8 cellular contexts compared by ENCODE assay signal in genomic region chr17:42618442-42619150, GRCh38. TPM values are rescaled to one million over a fixed set of nuclear protein-coding genes. Genes with fewer than 3 reads are reported as not detected.
DNase-seq lines count a peak whose midpoint lies in the region; ATAC-seq, FAIRE-seq and TF ChIP-seq lines count a peak whose summit lies in the region.

No MANE protein-coding gene starts in this region.

- peak; percentile 10 for DNase-seq in AG08395 (ENCODE audit: low spot score)
- peak; percentile 23 for DNase-seq in NCI-H187 treated with DMSO at 0.1 percent for 48 hours (lab: John Stamatoyannopoulos, UW)
- peak; percentile 57 for DNase-seq in bronchial epithelial cell (ENCODE audit: low read depth)
- DNase-seq in mucosa of descending colon = peak; percentile 52 to 62 (median 54)
- no peak for DNase-seq in H54 (ENCODE audit: insufficient read length, low spot score)
- DNase-seq in activated T-cell treated with anti-CD3 and anti-CD28 coated beads for 4 hours = no peak

- H3K9me3 ChIP-seq in mucosa of descending colon = no peaks in the 10 kb centered on the region

- ATAC-seq in GM18519 (IDR thresholded peaks at IDR 0.05; ENCODE audit: low FRiP score, unreplicated experiment) = peak; percentile 47
- peak; percentile 76 for ATAC-seq in HG02852 (IDR thresholded peaks at IDR 0.05; ENCODE audit: unreplicated experiment)
- peak; percentile 92 for ATAC-seq in mucosa of descending colon

- FAIRE-seq in bronchial epithelial cell (lab: Jason Lieb, UNC) (no peak), H54 (lab: Jason Lieb, UNC) (no peak)

- no peaks in the 10 kb centered on the region for H3K27me3 ChIP-seq in bronchial epithelial cell (ENCODE audit: control insufficient read depth, insufficient read depth, low read length)

- no peak for TF ChIP-seq POLR2A in H54 (IDR thresholded peaks at IDR 0.05; ENCODE audit: low read depth, low read length)

- H3K4me1 ChIP-seq in mucosa of descending colon (ENCODE audit: low read depth) = no peaks in the 10 kb centered on the region

- H3K4me3 ChIP-seq in bronchial epithelial cell (ENCODE audit: low read depth, low read length) = no peak overlapping the region
- H3K4me3 ChIP-seq in mucosa of descending colon = no peak overlapping the region

- intact Hi-C loops in mucosa of descending colon (cut with DNase I, micrococcal nuclease) = no loop called here

- peak; percentile 59 for TF ChIP-seq CTCF in bronchial epithelial cell (IDR thresholded peaks at IDR 0.05; ENCODE audit: insufficient read depth, low read length, severe bottlenecking)
- peak; percentile 13 for TF ChIP-seq CTCF in mucosa of descending colon (IDR thresholded peaks at IDR 0.05)

- H3K36me3 ChIP-seq in bronchial epithelial cell (ENCODE audit: control insufficient read depth, insufficient read depth, low read length) (peaks cover 14% of the 10 kb centered on the region), mucosa of descending colon (ENCODE audit: low read depth) (peaks cover 5% of the 10 kb centered on the region)

RNA-seq across cellular contexts. Expression of gene TUBG1, which starts 9.1 kb away (rescaled TPM):
- total RNA-seq in bronchial epithelial cell (12.1 and 21.5 TPM in 2 replicates), mucosa of descending colon (10 to 100 TPM; 17.2 to 42.6 (median 40.9) TPM)

RNA-seq across cellular contexts. Expression of gene RETREG3, which starts 9.4 kb away (rescaled TPM):
- total RNA-seq in bronchial epithelial cell (66.1 and 69.3 TPM in 2 replicates), mucosa of descending colon (10 to 100 TPM; 56.4 to 72.2 (median 67.1) TPM)

RNA-seq across cellular contexts. Expression of gene TUBG2, which starts 40.5 kb away (rescaled TPM):
- total RNA-seq in bronchial epithelial cell (5.3 and 6.7 TPM in 2 replicates), mucosa of descending colon (10 to 100 TPM in 1 of 3 donors, 1 to 10 TPM in 2; 1.8 to 24.9 (median 6.1) TPM)

RNA-seq across cellular contexts. Expression of gene PSMC3IP, which starts 41.1 kb away (rescaled TPM):
- total RNA-seq in bronchial epithelial cell (1.3 and 2.0 TPM in 2 replicates), mucosa of descending colon (1 to 10 TPM; 1.9 to 6.4 (median 3.1) TPM)

RNA-seq across cellular contexts. Expression of gene MLX, which starts 51.7 kb away (rescaled TPM):
- 28.3 and 33.2 TPM in 2 replicates for total RNA-seq in bronchial epithelial cell
- total RNA-seq in mucosa of descending colon = 100 to 1,000 TPM in 2 of 3 donors, 10 to 100 TPM in 1; 69.6 to 110 (median 103) TPM

Comparison
In these comparisons a context has a peak if more than half of its experiments do, and no peak if none do; other contexts are left out.
1. DNase-seq: peak in AG08395 (single experiment), NCI-H187 treated with DMSO at 0.1 percent for 48 hours (single experiment), bronchial epithelial cell (single experiment) and mucosa of descending colon (3 of 3); none in H54 (single experiment) and activated T-cell treated with anti-CD3 and anti-CD28 coated beads for 4 hours (single experiment).
2. Peak in every context shown above with its lines, with median percentiles within 50 percentile points of each other: ATAC-seq.